ENCODE assay signal across 24 cellular contexts in the genomic region with DNA sequence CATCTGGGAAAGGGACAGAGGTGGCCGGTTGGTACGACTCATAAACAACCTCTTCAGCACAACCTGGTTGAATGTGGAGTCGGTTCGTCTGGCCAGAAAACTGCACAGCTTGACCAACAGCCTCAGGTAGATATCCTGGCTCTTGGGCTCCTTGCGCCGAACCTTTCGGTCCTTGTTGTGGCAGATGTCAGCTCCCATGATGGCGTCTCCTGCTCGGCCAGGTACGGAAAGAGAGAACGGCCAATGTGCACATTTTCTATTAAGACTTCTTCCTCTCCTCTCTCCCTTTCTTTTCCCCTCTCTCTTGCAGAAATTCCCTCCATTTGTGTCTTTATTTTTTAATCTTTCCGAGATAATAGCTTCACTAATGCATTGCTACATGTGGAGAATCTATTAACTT. TPM values are rescaled to one million over a fixed set of nuclear protein-coding genes. Genes with fewer than 3 reads are reported as not detected.
DNase-seq lines count a peak whose midpoint lies in the region; TF ChIP-seq lines count a peak whose summit lies in the region.
"Had no signal": no experiment of that assay in that cellular context is flagged by ENCODE, and none has a peak within 500 bp of the region (broad histone marks: within the 10 kb centered on the region; RNA-seq: fewer than 3 reads in every experiment).

No MANE protein-coding gene starts in this region.

- no peaks in the 10 kb centered on the region for H3K36me3 ChIP-seq in trophoblast cell (ENCODE audit: control insufficient read depth in 1 of 2, insufficient read depth in 2 of 2, low read length in 2 of 2)
- H3K36me3 ChIP-seq: BLaER1, SJSA1 had no signal

- no peak overlapping the region for H4K91ac ChIP-seq in trophoblast cell (ENCODE audit: low read depth, low read length)

- H3K4ac ChIP-seq in trophoblast cell (ENCODE audit: low read depth, low read length): no peak overlapping the region

- no peak overlapping the region for H3K27ac ChIP-seq in trophoblast cell (ENCODE audit: low read depth, low read length)
- H3K27ac ChIP-seq: BLaER1, SJSA1 had no signal

- intact Hi-C loops in activated CD4-positive, alpha-beta T cell treated with anti-CD3 and anti-CD28 coated beads, Interleukin-2, amount 10 ng/mL, durations not matched to agents 24 days and 14 days (cut with micrococcal nuclease): no loop called here

- no peak overlapping the region for H3K4me2 ChIP-seq in trophoblast cell (ENCODE audit: low read length)
- H3K4me2 ChIP-seq: BLaER1 had no signal

- H3K18ac ChIP-seq in trophoblast cell (ENCODE audit: low read length): no peak overlapping the region

- H3K9me3 Mint-ChIP-seq in activated CD4-positive, alpha-beta T cell treated with anti-CD3 and anti-CD28 coated beads, Interleukin-2, amount 10 ng/mL, durations not matched to agents 24 days and 14 days: peaks cover 4% of the 10 kb centered on the region
- H3K9me3 Mint-ChIP-seq: CD4-positive, alpha-beta T cell had no signal

- H3K79me1 ChIP-seq in trophoblast cell (ENCODE audit: low read length): no peaks in the 10 kb centered on the region

- no peak overlapping the region for H3K9ac ChIP-seq in trophoblast cell (ENCODE audit: low read length)
- H3K9ac ChIP-seq: BLaER1 had no signal

- no CpG with 5 or more reads among the region's 12 CpGs for WGBS in trophoblast cell (ENCODE audit: extremely low coverage, insufficient coverage, insufficient read length)

- H3K23ac ChIP-seq in trophoblast cell (ENCODE audit: low read length): no peak overlapping the region

- H4K8ac ChIP-seq in trophoblast cell (ENCODE audit: low read depth, low read length): no peak overlapping the region

- H3K9me3 ChIP-seq in trophoblast cell (ENCODE audit: insufficient read depth, low read depth, low read length): peaks cover 2% of the 10 kb centered on the region
- H3K9me3 ChIP-seq: BLaER1, SJSA1 had no signal

- DNase-seq in Daoy (ENCODE audit: low read depth): peak; percentile 59
- DNase-seq in NCI-H146 treated with DMSO at 0.1 percent for 48 hours (lab: John Stamatoyannopoulos, UW; ENCODE audit: unreplicated experiment): peak; percentile 55
- peak; percentile 55 for DNase-seq in RPMI8226
- peak; percentile 4 to 11 for DNase-seq in trophoblast cell
- DNase-seq in GM20000 (ENCODE audit: low spot score): no peak
- DNase-seq in activated CD4-positive, alpha-beta T cell treated with anti-CD3 and anti-CD28 coated beads, Interleukin-2, amount 10 ng/mL, durations not matched to agents 24 days and 14 days: no peak
- DNase-seq in middle frontal gyrus (ENCODE audit: extremely low spot score, low spot score): no peak
- DNase-seq: CD4-positive, alpha-beta T cell; DMS79; GF-D8; H7; IMR-90; KG1; MM.1S; NCI-H1417; NCI-H1930; NCI-H2107; NCI-H446 treated with DMSO at 0.1 percent for 48 hours; NCI-H526; NCI-H82; T-helper 2 cell had no signal

- no peak for TF ChIP-seq CTCF in GM20000 (IDR thresholded peaks at IDR 0.05; ENCODE audit: extremely low read depth, missing control alignments)

- no peak overlapping the region for H3K14ac ChIP-seq in trophoblast cell (ENCODE audit: low read length)

- H3K4me1 Mint-ChIP-seq in activated CD4-positive, alpha-beta T cell treated with anti-CD3 and anti-CD28 coated beads, Interleukin-2, amount 10 ng/mL, durations not matched to agents 24 days and 14 days: no peaks in the 10 kb centered on the region

- no peak overlapping the region for H2BK120ac ChIP-seq in trophoblast cell (ENCODE audit: insufficient read depth, low read length, poor library complexity)

- H4K12ac ChIP-seq in trophoblast cell (ENCODE audit: low read depth, low read length): no peak overlapping the region

- H3K4me3 ChIP-seq in trophoblast cell (ENCODE audit: low read depth, low read length): no peak overlapping the region
- H3K4me3 ChIP-seq: BLaER1, SJSA1 had no signal

- no peak overlapping the region for H3K27ac Mint-ChIP-seq in activated CD4-positive, alpha-beta T cell treated with anti-CD3 and anti-CD28 coated beads, Interleukin-2, amount 10 ng/mL, durations not matched to agents 24 days and 14 days
- H3K27ac Mint-ChIP-seq: CD4-positive, alpha-beta T cell had no signal

- no peaks in the 10 kb centered on the region for H3K27me3 ChIP-seq in trophoblast cell (ENCODE audit: insufficient read depth, low read length)
- H3K27me3 ChIP-seq: BLaER1, SJSA1 had no signal

- no peak overlapping the region for H2AK5ac ChIP-seq in trophoblast cell (ENCODE audit: low read length)

- H3K27me3 Mint-ChIP-seq in activated CD4-positive, alpha-beta T cell treated with anti-CD3 and anti-CD28 coated beads, Interleukin-2, amount 10 ng/mL, durations not matched to agents 24 days and 14 days: no peaks in the 10 kb centered on the region
- H3K27me3 Mint-ChIP-seq: CD4-positive, alpha-beta T cell had no signal

- no peaks in the 10 kb centered on the region for H3K79me2 ChIP-seq in trophoblast cell (ENCODE audit: control insufficient read depth, insufficient read depth, low read length, poor library complexity)

- no peak overlapping the region for H2BK5ac ChIP-seq in trophoblast cell (ENCODE audit: low read depth, low read length, poor library complexity)

- no peaks in the 10 kb centered on the region for H3K36me3 Mint-ChIP-seq in activated CD4-positive, alpha-beta T cell treated with anti-CD3 and anti-CD28 coated beads, Interleukin-2, amount 10 ng/mL, durations not matched to agents 24 days and 14 days (ENCODE audit: low read depth)

- no peak overlapping the region for H2BK12ac ChIP-seq in trophoblast cell (ENCODE audit: low read length)

- no peaks in the 10 kb centered on the region for H3K4me1 ChIP-seq in trophoblast cell (ENCODE audit: control insufficient read depth in 1 of 2, insufficient read depth in 2 of 2, low read length in 2 of 2)
- H3K4me1 ChIP-seq: BLaER1, SJSA1 had no signal

- H3K4me3 Mint-ChIP-seq in activated CD4-positive, alpha-beta T cell treated with anti-CD3 and anti-CD28 coated beads, Interleukin-2, amount 10 ng/mL, durations not matched to agents 24 days and 14 days: no peak overlapping the region
- H3K4me3 Mint-ChIP-seq: CD4-positive, alpha-beta T cell had no signal

- no peak overlapping the region for H2AFZ ChIP-seq in trophoblast cell (ENCODE audit: insufficient read depth, low read length, poor library complexity)

RNA-seq across cellular contexts. Expression of gene CNTNAP4, which starts 41.8 kb away (rescaled TPM):
- total RNA-seq in Daoy (2014; rRNA removed; shearing (Covaris generic)): 2.6 and 4.1 TPM in 2 replicates
- 0.01 and 0.03 TPM in 2 replicates for polyA plus RNA-seq in trophoblast cell (2013)
- total RNA-seq in activated CD4-positive, alpha-beta T cell treated with anti-CD3 and anti-CD28 coated beads, Interleukin-2, amount 10 ng/mL, durations not matched to agents 24 days and 14 days: not detected in 2 replicates
- total RNA-seq: CD4-positive, alpha-beta T cell; IMR-90; SJSA1 had no signal
- polyA plus RNA-seq: AG04450, IMR-90 had no signal

Comparison
In these comparisons a context has a peak if more than half of its experiments do, and no peak if none do; other contexts are left out.
1. DNase-seq: peak in Daoy (single experiment), NCI-H146 treated with DMSO at 0.1 percent for 48 hours (single experiment), RPMI8226 (single experiment) and trophoblast cell (2 of 2); none in GM20000 (single experiment), activated CD4-positive, alpha-beta T cell treated with anti-CD3 and anti-CD28 coated beads, Interleukin-2, amount 10 ng/mL, durations not matched to agents 24 days and 14 days (single experiment) and middle frontal gyrus (single experiment).